ENCODE assay signal across 22 cellular contexts in genomic region chr6:82554706-82555105, GRCh38.
"Had no signal": no experiment of that assay in that cellular context is flagged by ENCODE, and none has a peak within 500 bp of the region (broad histone marks: within the 10 kb centered on the region; RNA-seq: fewer than 3 reads in every experiment).

No MANE protein-coding gene starts in this region.

- H3K9me3 ChIP-seq: esophagus squamous epithelium, left ventricle myocardium inferior, thyroid gland had no signal

- H3K4me3 Mint-ChIP-seq: activated B cell treated with CpG ODN at 0.5 μM for 24 hours; activated CD8-positive, alpha-beta T cell treated with anti-CD3 and anti-CD28 coated beads, Interleukin-2, amount 10 ng/mL, durations not matched to agents 7 days and 5 days; activated naive CD8-positive, alpha-beta T cell; activated T-cell treated with anti-CD3 and anti-CD28 coated beads, Interleukin-2, amount 50 U/mL, for 72 hours; central memory CD8-positive, alpha-beta T cell; naive thymus-derived CD8-positive, alpha-beta T cell; stimulated activated memory B cell treated with anti-CD40 and anti-IgM and Interleukin-4, amounts not matched to agents 10 μg/mL and 1 μg/mL and 100 μg/mL, for 72 hours had no signal

- DNase-seq: activated B cell treated with CpG ODN at 0.5 μM for 24 hours; activated CD4-positive, alpha-beta T cell treated with anti-CD3 and anti-CD28 coated beads for 48 hours; activated CD8-positive, alpha-beta memory T cell treated with anti-CD3 and anti-CD28 coated beads, Interleukin-2, amount 50 U/mL, for 4 hours; activated CD8-positive, alpha-beta T cell treated with anti-CD3 and anti-CD28 coated beads, Interleukin-2, amount 10 ng/mL, durations not matched to agents 7 days and 5 days; activated gamma-delta T cell treated with Interleukin-2 at 50 U/mL for 16 hours; activated T-cell treated with anti-CD3 and anti-CD28 coated beads, Interleukin-2, amount 50 U/mL, for 72 hours; amniotic stem cell; brain microvascular endothelial cell; cortex of kidney; effector CD8-positive, alpha-beta T cell; esophagus squamous epithelium; islet precursor cell; left ventricle myocardium inferior; naive thymus-derived CD8-positive, alpha-beta T cell; posterior cingulate gyrus; retina; stimulated activated CD4-positive, alpha-beta T cell treated with anti-CD3 and anti-CD28 coated beads, Interleukin-2, amount 100 ng/mL, for 48 hours; thyroid gland had no signal

- ATAC-seq: activated CD8-positive, alpha-beta T cell treated with anti-CD3 and anti-CD28 coated beads, Interleukin-2, amount 10 ng/mL, durations not matched to agents 7 days and 5 days; activated T-cell treated with anti-CD3 and anti-CD28 coated beads, Interleukin-2, amount 50 U/mL, for 72 hours; naive thymus-derived CD8-positive, alpha-beta T cell; stimulated activated memory B cell treated with anti-CD40 and anti-IgM and Interleukin-4, amounts not matched to agents 10 μg/mL and 1 μg/mL and 100 μg/mL, for 72 hours had no signal

- H3K27me3 Mint-ChIP-seq: activated B cell treated with CpG ODN at 0.5 μM for 24 hours; central memory CD8-positive, alpha-beta T cell; stimulated activated memory B cell treated with anti-CD40 and anti-IgM and Interleukin-4, amounts not matched to agents 10 μg/mL and 1 μg/mL and 100 μg/mL, for 72 hours had no signal

- H3K27me3 ChIP-seq: brain microvascular endothelial cell, esophagus squamous epithelium, hepatocyte, thyroid gland had no signal

- H3K27ac Mint-ChIP-seq: activated B cell treated with CpG ODN at 0.5 μM for 24 hours; activated CD8-positive, alpha-beta T cell treated with anti-CD3 and anti-CD28 coated beads, Interleukin-2, amount 10 ng/mL, durations not matched to agents 7 days and 5 days; activated naive CD8-positive, alpha-beta T cell; activated T-cell treated with anti-CD3 and anti-CD28 coated beads, Interleukin-2, amount 50 U/mL, for 72 hours; naive thymus-derived CD8-positive, alpha-beta T cell; stimulated activated memory B cell treated with anti-CD40 and anti-IgM and Interleukin-4, amounts not matched to agents 10 μg/mL and 1 μg/mL and 100 μg/mL, for 72 hours had no signal

- H3K27ac ChIP-seq: brain microvascular endothelial cell, esophagus squamous epithelium, hepatocyte, left ventricle myocardium inferior, thyroid gland had no signal

- H3K4me3 ChIP-seq: esophagus squamous epithelium, hepatocyte, left ventricle myocardium inferior, thyroid gland had no signal

- H3K36me3 Mint-ChIP-seq: activated naive CD8-positive, alpha-beta T cell; stimulated activated memory B cell treated with anti-CD40 and anti-IgM and Interleukin-4, amounts not matched to agents 10 μg/mL and 1 μg/mL and 100 μg/mL, for 72 hours had no signal

- H3K9me3 Mint-ChIP-seq: activated B cell treated with CpG ODN at 0.5 μM for 24 hours had no signal

- H3K4me1 Mint-ChIP-seq: activated B cell treated with CpG ODN at 0.5 μM for 24 hours; central memory CD8-positive, alpha-beta T cell; naive thymus-derived CD8-positive, alpha-beta T cell; stimulated activated memory B cell treated with anti-CD40 and anti-IgM and Interleukin-4, amounts not matched to agents 10 μg/mL and 1 μg/mL and 100 μg/mL, for 72 hours had no signal

- H3K4me1 ChIP-seq: left ventricle myocardium inferior, thyroid gland had no signal
